9 cellular contexts compared by ENCODE assay signal in the genomic region with DNA sequence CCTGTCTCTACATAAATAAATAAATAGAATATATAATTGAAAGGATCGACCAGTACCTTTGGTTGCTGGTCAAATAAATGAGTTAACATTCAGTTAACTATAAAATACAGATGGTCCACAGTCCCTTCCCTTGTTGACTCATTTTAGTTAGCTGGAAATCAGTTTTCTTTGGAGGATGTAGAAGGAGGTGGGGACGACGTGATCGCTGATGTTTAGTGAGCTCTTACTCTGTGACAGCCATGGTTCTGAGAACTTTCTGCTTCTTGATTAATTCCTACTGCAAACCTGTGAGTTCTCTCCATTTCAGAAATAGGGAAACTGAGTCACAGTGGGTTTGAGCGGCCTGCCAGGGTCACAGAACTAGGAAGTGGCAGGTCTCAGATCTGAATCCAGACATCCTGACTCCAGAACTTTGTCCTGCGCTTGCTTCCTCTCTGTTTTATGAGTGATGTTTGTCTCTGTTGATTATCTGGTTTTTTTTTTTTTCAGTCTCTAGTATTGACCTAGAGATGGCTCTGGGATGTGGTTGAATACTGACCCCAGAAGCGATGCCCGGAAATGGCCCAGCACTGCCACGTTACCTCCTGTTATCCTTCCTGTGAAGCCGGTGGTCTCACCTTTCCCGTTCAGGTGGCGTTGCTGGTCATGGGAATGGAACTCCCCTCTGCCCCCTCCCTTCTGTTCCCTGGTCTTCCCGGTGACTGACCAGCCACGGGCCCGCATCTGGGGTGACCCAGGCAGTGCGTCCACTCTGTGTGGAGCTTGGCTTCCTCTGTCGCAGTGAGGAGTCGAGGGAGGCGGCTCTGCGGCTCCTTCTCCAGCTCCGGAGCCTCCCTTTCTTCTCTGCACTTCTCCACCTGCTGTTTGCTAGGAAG. TPM values are rescaled to one million over a fixed set of nuclear protein-coding genes. Genes with fewer than 3 reads are reported as not detected.
A peak's percentile ranks its signal among the peaks of the same experiment; 100 is the strongest.
DNase-seq lines count a peak whose midpoint lies in the region; ATAC-seq and TF ChIP-seq lines count a peak whose summit lies in the region.
"Had no signal": no experiment of that assay in that cellular context is flagged by ENCODE, and none has a peak within 500 bp of the region (broad histone marks: within the 10 kb centered on the region; RNA-seq: fewer than 3 reads in every experiment).

No MANE protein-coding gene starts in this region.

- WGBS in sigmoid colon, 2 donors: 36 to 67% methylated on average over 21 of the region's 21 CpGs

- H3K27me3 Mint-ChIP-seq in CD14-positive monocyte (ENCODE audit: low read depth in 3 of 3): peaks cover 1 to 9% (median 8%) of the 10 kb centered on the region in 3 donors

- H3K4me3 ChIP-seq in right atrium auricular region (peak overlapping the region; percentile 12 to 32), sigmoid colon (peak overlapping the region in 3 of 4 donors; percentile 11 to 27 (median 24))

- H3K36me3 Mint-ChIP-seq in CD14-positive monocyte: no peaks in the 10 kb centered on the region

- no peak for ATAC-seq in HG03045 (IDR thresholded peaks at IDR 0.05; ENCODE audit: unreplicated experiment)
- ATAC-seq in omental fat pad (ENCODE audit: low FRiP score): no peak

- TF ChIP-seq POLR2A in sigmoid colon (IDR thresholded peaks at IDR 0.05): peak in 1 of 2 donors; percentile 29

- peaks cover 0 to 2% (median 0%) of the 10 kb centered on the region in 7 donors for H3K9me3 Mint-ChIP-seq in CD14-positive monocyte

- TF ChIP-seq CTCF in CD14-positive monocyte (IDR thresholded peaks at IDR 0.05) (no peak), right atrium auricular region (IDR thresholded peaks at IDR 0.05) (no peak), sigmoid colon (IDR thresholded peaks at IDR 0.05) (no peak), omental fat pad (IDR thresholded peaks at IDR 0.05) (no peak)

- peaks cover 53% of the 10 kb centered on the region for H3K36me3 ChIP-seq in right atrium auricular region
- peaks cover 15 to 48% (median 23%) of the 10 kb centered on the region in 4 donors for H3K36me3 ChIP-seq in sigmoid colon

- peak overlapping the region in 1 of 2 donors; percentile 39 for H3K4me3 Mint-ChIP-seq in CD14-positive monocyte

- DNase-seq in CD14-positive monocyte (ENCODE audit: low spot score): peak; percentile 5
- no peak for DNase-seq in right atrium auricular region (ENCODE audit: low spot score)
- peak; percentile 63 for DNase-seq in sigmoid colon
- no peak for DNase-seq in amniotic stem cell (lab: John Stamatoyannopoulos, UW)
- no peak for DNase-seq in pons (ENCODE audit: low spot score)
- DNase-seq in omental fat pad (ENCODE audit: low spot score): no peak
- DNase-seq: activated T-cell treated with anti-CD3 and anti-CD28 coated beads, Interleukin-2, amount 50 U/mL, for 48 hours had no signal

- H3K4me1 ChIP-seq in right atrium auricular region: peaks cover 0 to 77% of the 10 kb centered on the region in 2 donors
- H3K4me1 ChIP-seq in sigmoid colon: peaks cover 0 to 100% (median 99%) of the 10 kb centered on the region in 4 donors

- H3K9me3 ChIP-seq in right atrium auricular region (no peaks in the 10 kb centered on the region), sigmoid colon (no peaks in the 10 kb centered on the region)

- no peak for TF ChIP-seq EP300 in sigmoid colon (IDR thresholded peaks at IDR 0.05)

- H3K27ac Mint-ChIP-seq in CD14-positive monocyte: no peak overlapping the region

- H3K27ac ChIP-seq in angular gyrus (ENCODE audit: low read depth, low read length) (peak overlapping the region; percentile 92), right atrium auricular region (peak overlapping the region; percentile 87 to 93), sigmoid colon (peak overlapping the region; percentile 90 to 100 (median 96))

- H3K27me3 ChIP-seq in right atrium auricular region (no peaks in the 10 kb centered on the region), sigmoid colon (no peaks in the 10 kb centered on the region)

- intact Hi-C loops in CD14-positive monocyte (cut with micrococcal nuclease) (no loop called here), sigmoid colon (cut with DNase I) (loop anchor here (5.0 kb wide), 1 partner anchor 89 kb away; no protein-coding TSS in a partner anchor)

- peaks cover 13% of the 10 kb centered on the region for H3K4me1 Mint-ChIP-seq in CD14-positive monocyte

RNA-seq across cellular contexts. Expression of a gene that starts 18.2 kb away (rescaled TPM):
- polyA plus RNA-seq in CD14-positive monocyte (under 1 TPM in 1 of 2 donors, not detected in 1; 0.05 TPM), sigmoid colon (10 to 100 TPM in 1 of 3 donors, 1 to 10 TPM in 1, under 1 TPM in 1; 0.69 to 31.9 (median 9.0) TPM)
- total RNA-seq in right atrium auricular region (100 to 1,000 TPM; 211 to 258 TPM), sigmoid colon (1,000 to 10,000 TPM in 3 of 4 donors, 100 to 1,000 TPM in 1; 731 to 1,357 (median 1,117) TPM), omental fat pad (10 to 100 TPM; 13.6 to 49.7 (median 37.5) TPM)

Comparison
In these comparisons a context has a peak if more than half of its experiments do, and no peak if none do; other contexts are left out.
1. DNase-seq: peak in CD14-positive monocyte (single experiment) and sigmoid colon (single experiment); none in right atrium auricular region (single experiment), amniotic stem cell (single experiment), pons (single experiment) and omental fat pad (single experiment).
2. RNA of a gene that starts 18.2 kb away (total RNA-seq): 731 to 1,357 TPM in sigmoid colon and 211 to 258 TPM in right atrium auricular region; 13.6 to 49.7 TPM in omental fat pad; every median in the first group is over 4 times any median in the second.
3. Peak in every context shown above with its lines, with median percentiles within 50 percentile points of each other: H3K27ac ChIP-seq.